ENCODE assay signal across 15 cellular contexts in the genomic region with DNA sequence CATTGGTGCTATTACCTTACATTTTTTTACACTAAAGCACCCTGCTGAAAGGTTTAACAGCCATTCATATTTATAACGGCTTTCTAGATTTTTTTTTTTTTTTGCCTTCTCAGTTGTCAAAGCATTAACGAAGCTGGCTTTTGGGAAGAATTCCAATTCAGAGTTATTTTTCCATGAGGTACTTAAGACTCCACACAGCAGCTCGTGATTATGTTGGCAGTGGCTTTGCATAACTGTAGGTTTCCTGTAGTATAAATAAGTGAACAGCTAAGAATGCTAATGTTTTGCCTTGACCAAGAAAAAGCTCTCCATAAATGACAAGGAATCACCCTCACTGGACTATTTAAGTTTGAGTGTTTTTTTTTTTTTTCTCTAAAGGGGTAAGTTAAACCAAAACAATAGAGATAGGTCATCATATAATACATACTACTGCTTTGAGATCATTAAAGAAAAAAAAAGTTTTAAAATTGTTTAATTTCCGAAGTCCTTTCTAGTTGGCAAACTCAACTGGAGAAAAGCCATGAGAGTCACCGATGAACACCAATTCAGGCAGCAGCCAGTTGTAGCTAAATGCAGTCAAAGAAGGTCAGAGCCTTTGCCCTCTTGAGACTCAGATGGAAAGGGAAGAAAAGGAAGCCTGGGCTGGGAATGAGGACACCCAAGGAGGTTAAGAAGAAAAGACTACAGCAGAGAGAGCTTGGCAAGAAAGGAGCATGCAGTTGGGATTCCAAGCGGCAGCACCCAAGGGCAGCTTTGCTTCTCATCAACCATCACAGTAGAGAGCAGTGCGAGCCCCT.
DNase-seq lines count a peak whose midpoint lies in the region; TF ChIP-seq lines count a peak whose summit lies in the region.
"Had no signal": no experiment of that assay in that cellular context is flagged by ENCODE, and none has a peak within 500 bp of the region (broad histone marks: within the 10 kb centered on the region; RNA-seq: fewer than 3 reads in every experiment).

No MANE protein-coding gene starts in this region.

- no peak overlapping the region for H3K4me3 ChIP-seq in HAP-1
- no peak overlapping the region for H3K4me3 ChIP-seq in right atrium auricular region
- H3K4me3 ChIP-seq: ascending aorta had no signal

- in situ Hi-C loops in HAP-1 (cut with MboI; ENCODE audit: low sequenced_read_pairs), result no loop called here

- H3K4me1 Mint-ChIP-seq in brain, result peaks cover 29% of the 10 kb centered on the region
- H3K4me1 Mint-ChIP-seq: naive B cell had no signal

- peak; percentile 17 to 75 for DNase-seq in HAP-1 (ENCODE audit: low spot score in 2 of 2)
- DNase-seq in right atrium auricular region (ENCODE audit: low spot score), result no peak
- peak; percentile 97 for DNase-seq in stromal cell of bone marrow (ENCODE audit: low read depth)
- DNase-seq in middle frontal gyrus (ENCODE audit: extremely low spot score, low spot score), result no peak
- DNase-seq in superior temporal gyrus (ENCODE audit: extremely low spot score), result no peak
- no peak for DNase-seq in inferior parietal cortex (ENCODE audit: extremely low spot score)
- DNase-seq in activated CD4-positive, CD25-positive, alpha-beta regulatory T cell treated with anti-CD3 and anti-CD28 coated beads, Interleukin-2, amount 50 U/mL, for 72 hours, result no peak
- DNase-seq: DMS153; head of caudate nucleus; naive B cell; NCI-H187; OCI-M1; stimulated activated CD4-positive, alpha-beta T cell treated with anti-CD3 and anti-CD28 coated beads, Interleukin-4, amount 100 ng/mL, for 4 hours had no signal

- H3K9me3 Mint-ChIP-seq in brain, result peaks cover 0 to 5% (median 0%) of the 10 kb centered on the region in 5 experiments

- H3K27ac Mint-ChIP-seq in brain, result peak overlapping the region in 4 of 5 experiments; percentile 65 to 90 (median 84)
- H3K27ac Mint-ChIP-seq: naive B cell had no signal

- H3K27me3 ChIP-seq in HAP-1 (ENCODE audit: low read depth) (peaks cover 6% of the 10 kb centered on the region; the same call in 1 of the 2 replicates), right atrium auricular region (no peaks in the 10 kb centered on the region)
- H3K27me3 ChIP-seq: ascending aorta had no signal

- H3K9me3 ChIP-seq in HAP-1, result no peaks in the 10 kb centered on the region
- no peaks in the 10 kb centered on the region for H3K9me3 ChIP-seq in right atrium auricular region
- H3K9me3 ChIP-seq: ascending aorta had no signal

- H3K4me1 ChIP-seq in HAP-1 (peaks cover 8% of the 10 kb centered on the region), right atrium auricular region (peaks cover 0 to 9% of the 10 kb centered on the region in 2 donors)

- no peak for TF ChIP-seq CTCF in brain (conservative IDR thresholded peaks at IDR 0.05)
- TF ChIP-seq CTCF in right atrium auricular region (IDR thresholded peaks at IDR 0.05), result no peak

- H3K27ac ChIP-seq in right atrium auricular region, result peak overlapping the region; percentile 23 to 74

- H3K4me3 Mint-ChIP-seq in brain, result peak overlapping the region in 1 of 5 experiments; percentile 52
- H3K4me3 Mint-ChIP-seq: naive B cell had no signal

- H3K27me3 Mint-ChIP-seq in brain, result peaks cover 3% of the 10 kb centered on the region

- H3K36me3 ChIP-seq in HAP-1 (replicated peaks) (no peaks in the 10 kb centered on the region), right atrium auricular region (no peaks in the 10 kb centered on the region)
- H3K36me3 ChIP-seq: ascending aorta had no signal

- H3K36me3 Mint-ChIP-seq in brain, result no peaks in the 10 kb centered on the region
- H3K36me3 Mint-ChIP-seq: naive B cell had no signal

Comparison
In these comparisons a context has a peak if more than half of its experiments do, and no peak if none do; other contexts are left out.
1. DNase-seq: peak in HAP-1 (2 of 2) and stromal cell of bone marrow (single experiment); none in right atrium auricular region (single experiment), middle frontal gyrus (single experiment), superior temporal gyrus (single experiment), inferior parietal cortex (single experiment) and activated CD4-positive, CD25-positive, alpha-beta regulatory T cell treated with anti-CD3 and anti-CD28 coated beads, Interleukin-2, amount 50 U/mL, for 72 hours (single experiment).